30 cellular contexts compared by ENCODE assay signal in genomic region chr20:32592022-32592421, GRCh38.
"Had no signal": no experiment of that assay in that cellular context is flagged by ENCODE, and none has a peak within 500 bp of the region (broad histone marks: within the 10 kb centered on the region; RNA-seq: fewer than 3 reads in every experiment).

No MANE protein-coding gene starts in this region.

- H3K9me3 ChIP-seq: body of pancreas, breast epithelium had no signal

- ATAC-seq: activated CD8-positive, alpha-beta T cell treated with anti-CD3 and anti-CD28 coated beads for 36 hours; activated naive CD8-positive, alpha-beta T cell treated with anti-CD3 and anti-CD28 coated beads, Interleukin-2, amount 50 U/mL, for 24 hours; activated T-cell treated with anti-CD3 and anti-CD28 coated beads, Interleukin-2, amount 50 U/mL, for 4 hours; activated T-cell treated with anti-CD3 and anti-CD28 coated beads, Interleukin-2, amount 50 U/mL, for 72 hours; activated T-helper 17 cell treated with anti-CD3 and anti-CD28 coated beads, Interleukin-2, amount 50 U/mL, for 72 hours; body of pancreas had no signal

- H3K27me3 ChIP-seq: body of pancreas, breast epithelium had no signal

- H3K4me3 ChIP-seq: body of pancreas, breast epithelium had no signal

- FAIRE-seq: astrocyte, TTC549 had no signal

- H3K27ac ChIP-seq: body of pancreas, brain microvascular endothelial cell, breast epithelium, VCaP had no signal

- DNase-seq: activated B cell treated with CpG ODN at 0.5 μM for 24 hours; activated CD4-positive, alpha-beta memory T cell treated with anti-CD3 and anti-CD28 coated beads for 36 hours; activated CD4-positive, alpha-beta T cell treated with anti-CD3 and anti-CD28 coated beads for 4 hours; activated CD4-positive, alpha-beta T cell treated with anti-CD3 and anti-CD28 coated beads, Interleukin-2, amount 10 ng/mL, durations not matched to agents 24 days and 14 days; activated CD4-positive, alpha-beta T cell treated with anti-CD3 and anti-CD28 coated beads, Interleukin-2, amount 50 U/mL, for 1 hour; activated CD4-positive, alpha-beta T cell treated with anti-CD3 and anti-CD28 coated beads, Interleukin-2, amount 50 U/mL, for 4 hours; activated CD4-positive, CD25-positive, alpha-beta regulatory T cell treated with anti-CD3 and anti-CD28 coated beads, Interleukin-2, amount 50 U/mL, for 72 hours; activated CD8-positive, alpha-beta memory T cell treated with anti-CD3 and anti-CD28 coated beads, Interleukin-2, amount 50 U/mL, for 4 hours; activated CD8-positive, alpha-beta T cell treated with anti-CD3 and anti-CD28 coated beads for 36 hours; activated effector memory CD4-positive, alpha-beta T cell treated with anti-CD3 and anti-CD28 coated beads, Interleukin-2, amount 50 U/mL, for 16 hours; activated naive CD4-positive, alpha-beta T cell treated with anti-CD3 and anti-CD28 coated beads, Interleukin-2, amount 10 ng/mL, durations not matched to agents 7 days and 5 days; activated naive CD4-positive, alpha-beta T cell treated with Interleukin-2 at 50 U/mL for 16 hours; activated naive CD8-positive, alpha-beta T cell treated with anti-CD3 and anti-CD28 coated beads, Interleukin-2, amount 10 ng/mL, durations not matched to agents 7 days and 5 days; activated naive CD8-positive, alpha-beta T cell treated with anti-CD3 and anti-CD28 coated beads, Interleukin-2, amount 50 U/mL, for 24 hours; activated T-cell treated with anti-CD3 and anti-CD28 coated beads for 4 hours; activated T-cell treated with anti-CD3 and anti-CD28 coated beads, Interleukin-2, amount 50 U/mL, for 1 hour; activated T-cell treated with anti-CD3 and anti-CD28 coated beads, Interleukin-2, amount 50 U/mL, for 4 hours; activated T-cell treated with anti-CD3 and anti-CD28 coated beads, Interleukin-2, amount 50 U/mL, for 72 hours; amygdala; anterior cingulate cortex; body of pancreas; brain microvascular endothelial cell; central memory CD4-positive, alpha-beta T cell; T-helper 2 cell; T-helper 9 cell had no signal

- H3K4me1 ChIP-seq: body of pancreas, breast epithelium had no signal

- H3K36me3 ChIP-seq: brain microvascular endothelial cell, breast epithelium had no signal
